Comparison of ENCODE assay signal across 22 cellular contexts in the genomic region with DNA sequence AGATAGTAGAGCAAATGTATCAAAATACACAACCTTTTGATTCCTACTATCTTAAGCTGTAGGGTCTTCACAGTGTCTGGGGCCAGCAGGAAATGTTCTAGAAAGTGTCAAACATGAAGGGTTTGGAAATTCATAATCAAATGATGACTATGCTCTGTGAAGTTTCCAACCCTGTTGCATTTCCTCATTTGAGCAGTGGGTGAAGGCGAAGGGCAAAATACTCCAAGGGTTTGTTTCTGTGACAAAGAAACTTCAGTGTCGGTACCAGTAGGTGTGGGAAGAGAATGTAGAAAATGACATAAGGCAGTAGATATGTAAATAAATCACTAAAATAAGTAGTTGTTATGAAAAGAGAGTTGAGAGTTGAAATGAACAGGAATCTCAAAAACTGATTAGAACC. TPM values are rescaled to one million over a fixed set of nuclear protein-coding genes. Genes with fewer than 3 reads are reported as not detected.
DNase-seq lines count a peak whose midpoint lies in the region; ATAC-seq, FAIRE-seq and TF ChIP-seq lines count a peak whose summit lies in the region.
"Had no signal": no experiment of that assay in that cellular context is flagged by ENCODE, and none has a peak within 500 bp of the region (broad histone marks: within the 10 kb centered on the region; RNA-seq: fewer than 3 reads in every experiment).

No MANE protein-coding gene starts in this region.

- H4K20me1 ChIP-seq in OCI-LY3 (ENCODE audit: insufficient read depth, low read length), result no peaks in the 10 kb centered on the region

- no peak overlapping the region for H2AFZ ChIP-seq in OCI-LY3 (ENCODE audit: low read depth, low read length)
- H2AFZ ChIP-seq: GM23338, PC-9 had no signal

- TF ChIP-seq CTCF in Calu3 (IDR thresholded peaks at IDR 0.05; ENCODE audit: unreplicated experiment) (no peak), OCI-LY3 (IDR thresholded peaks at IDR 0.05; ENCODE audit: low read depth, low read length) (no peak), kidney (IDR thresholded peaks at IDR 0.05; ENCODE audit: borderline replicate concordance, extremely low read depth, insufficient read depth) (no peak), lung (IDR thresholded peaks at IDR 0.05; ENCODE audit: control extremely low read depth, extremely low read depth) (no peak)

- BruUV-seq in Calu3 (replicated peaks; lab: Mats Ljungman, UMichigan), result no TSS peak

- H3K4me3 ChIP-seq in OCI-LY3 (ENCODE audit: low read length) (no peak overlapping the region), kidney (ENCODE audit: low read length in 2 of 2) (peak overlapping the region; percentile 74 to 81), lung (no peak overlapping the region)
- H3K4me3 ChIP-seq: GM23338, HAP-1, PC-9 had no signal

- H3K4me1 Mint-ChIP-seq in Calu3 (ENCODE audit: low read depth, unreplicated experiment), result peaks cover 34% of the 10 kb centered on the region
- H3K4me1 Mint-ChIP-seq: GM23338 had no signal

- H3K9me3 Mint-ChIP-seq in Calu3 (ENCODE audit: low read depth, unreplicated experiment), result no peaks in the 10 kb centered on the region
- H3K9me3 Mint-ChIP-seq: GM23338 had no signal

- ATAC-seq in lung (ENCODE audit: insufficient read depth, low FRiP score) (peak; percentile 19), HG03280 (IDR thresholded peaks at IDR 0.05; ENCODE audit: unreplicated experiment) (no peak)
- ATAC-seq: GM23338, SK-N-SH treated with all-trans-retinoic acid at 6 μM for 48 hours had no signal

- intact Hi-C loops in Calu3 (cut with micrococcal nuclease; ENCODE audit: unreplicated experiment) (loop anchor here (2.0 kb wide), 1 partner anchor 36 kb away; the partner anchor contains the start of genes MRPL50 and ZNF189), kidney (cut with DNase I) (no loop called here)

- H3K27ac Mint-ChIP-seq in Calu3 (ENCODE audit: unreplicated experiment), result peak overlapping the region; percentile 75
- H3K27ac Mint-ChIP-seq: GM23338 had no signal

- H3K36me3 Mint-ChIP-seq in Calu3 (ENCODE audit: insufficient read depth, unreplicated experiment), result no peaks in the 10 kb centered on the region

- CTCF ChIA-PET in Calu3 (lab: Charles Lee), result interaction anchor here (1.1 kb wide), 1 partner anchor 47 kb away, joined by 3 read pairs; no protein-coding TSS in a partner anchor

- H3K9ac ChIP-seq in OCI-LY3 (ENCODE audit: low read length) (no peak overlapping the region), kidney (ENCODE audit: low read length in 2 of 2) (peak overlapping the region in 1 of 2 donors; percentile 77)

- no peaks in the 10 kb centered on the region for H3K27me3 ChIP-seq in OCI-LY3 (ENCODE audit: low read depth, low read length)
- H3K27me3 ChIP-seq in lung (ENCODE audit: control insufficient read depth, insufficient read depth), result no peaks in the 10 kb centered on the region

- DNase-seq in Calu3 (peak; percentile 46), kidney (no peak), lung (ENCODE audit: low spot score) (no peak), T-helper 1 cell (no peak), A172 (ENCODE audit: low spot score) (no peak)
- DNase-seq in stimulated activated CD4-positive, alpha-beta T cell treated with anti-CD3 and anti-CD28 coated beads, Interleukin-4, amount 100 ng/mL, for 1 hour, result no peak
- DNase-seq: BE2C, EL, GF-D8, Kasumi-1, NCI-H1417, NCI-H187, NCI-H446, NCI-H526 treated with DMSO at 0.1 percent for 48 hours, PC-9 had no signal

- H3K27me3 Mint-ChIP-seq in Calu3 (ENCODE audit: unreplicated experiment), result no peaks in the 10 kb centered on the region

- H3K4me2 ChIP-seq in OCI-LY3 (ENCODE audit: low read length), result peak overlapping the region; percentile 15; the same call in 1 of the 2 replicates
- H3K4me2 ChIP-seq: GM23338, PC-9 had no signal

- no peak for FAIRE-seq in kidney (lab: Jason Lieb, UNC)
- FAIRE-seq: A204.1 had no signal

- H3K36me3 ChIP-seq in OCI-LY3 (replicated peaks; ENCODE audit: low read depth, low read length) (no peaks in the 10 kb centered on the region), kidney (ENCODE audit: control insufficient read depth in 1 of 2, insufficient read depth in 2 of 2, low read length in 2 of 2) (peaks cover 0 to 17% of the 10 kb centered on the region in 2 donors), lung (ENCODE audit: control insufficient read depth in 2 of 2, insufficient read depth in 2 of 2, low read length in 2 of 2) (no peaks in the 10 kb centered on the region)
- H3K36me3 ChIP-seq: BE2C, HAP-1 had no signal

- H3K4me1 ChIP-seq in OCI-LY3 (ENCODE audit: low read length) (peaks cover 20% of the 10 kb centered on the region), kidney (ENCODE audit: control insufficient read depth in 1 of 2, insufficient read depth in 1 of 2, low read depth in 1 of 2, low read length in 2 of 2) (peaks cover 0 to 6% of the 10 kb centered on the region in 2 donors), lung (ENCODE audit: control insufficient read depth in 2 of 2, insufficient read depth in 2 of 2, low read length in 2 of 2) (peaks cover 0 to 2% of the 10 kb centered on the region in 2 donors)
- H3K4me1 ChIP-seq: BE2C, HAP-1 had no signal

- no peaks in the 10 kb centered on the region for H3K9me3 ChIP-seq in OCI-LY3 (ENCODE audit: insufficient read depth, low read length)
- H3K9me3 ChIP-seq in kidney (ENCODE audit: control insufficient read depth in 1 of 2, low read length in 2 of 2), result no peaks in the 10 kb centered on the region
- no peaks in the 10 kb centered on the region for H3K9me3 ChIP-seq in lung (ENCODE audit: control insufficient read depth in 2 of 2, insufficient read depth in 1 of 2, low read length in 1 of 2)
- H3K9me3 ChIP-seq: BE2C, HAP-1 had no signal

- H3K27ac ChIP-seq in OCI-LY3 (ENCODE audit: low read length), result no peak overlapping the region
- peak overlapping the region; percentile 70 to 88 for H3K27ac ChIP-seq in kidney (ENCODE audit: low read depth in 2 of 2, low read length in 2 of 2)
- H3K27ac ChIP-seq in lung (ENCODE audit: low read depth in 1 of 2, low read length in 1 of 2), result no peak overlapping the region
- H3K27ac ChIP-seq: PC-9 had no signal

- WGBS in lung, 2 donors, result 55 to 72% methylated on average over 2 of the region's 2 CpGs

- H3K79me2 ChIP-seq in OCI-LY3 (ENCODE audit: low read length), result no peaks in the 10 kb centered on the region

- H3K4me3 Mint-ChIP-seq in Calu3 (ENCODE audit: low read depth, unreplicated experiment), result peak overlapping the region; percentile 8
- H3K4me3 Mint-ChIP-seq: GM23338 had no signal

RNA-seq across cellular contexts. Expression of gene ALDOB, which starts 0.6 kb away (rescaled TPM):
- 7.1 and 7.4 TPM in 2 replicates for total RNA-seq in Calu3 (2022)
- 11.0 TPM for total RNA-seq in kidney
- polyA plus RNA-seq in kidney (ENCODE audit: insufficient read depth, low read depth, low replicate concordance), result 4,265 TPM
- total RNA-seq in lung, result 1 to 10 TPM in 1 of 2 donors, not detected in 1; 1.1 TPM
- under 1 TPM; 0.06 to 0.09 TPM for polyA plus RNA-seq in lung
- not detected in 2 replicates for total RNA-seq in A172 (2014; rRNA removed; shearing (Covaris generic))
- total RNA-seq: GM23338, MCF 10A, PC-9 had no signal
- polyA plus RNA-seq: GM23338 had no signal

RNA-seq across cellular contexts. Expression of gene ZNF189, which starts 36.3 kb away (rescaled TPM):
- total RNA-seq in Calu3 (2022) (20.1 and 21.5 TPM in 2 replicates), kidney (22.9 TPM), lung (10 to 100 TPM; 16.8 to 34.1 TPM)
- polyA plus RNA-seq in kidney (ENCODE audit: insufficient read depth, low read depth, low replicate concordance) (13.1 TPM), lung (1 to 10 TPM; 5.9 to 6.7 TPM)
- total RNA-seq in A172 (2014; rRNA removed; shearing (Covaris generic)), result 23.7 and 28.0 TPM in 2 replicates

RNA-seq across cellular contexts. Expression of gene MRPL50, which starts 36.6 kb away (rescaled TPM):
- total RNA-seq in Calu3 (2022) (14.0 TPM in 2 replicates), kidney (12.1 TPM), lung (10 to 100 TPM in 1 of 2 donors, 1 to 10 TPM in 1; 9.3 to 23.0 TPM)
- polyA plus RNA-seq in kidney (ENCODE audit: insufficient read depth, low read depth, low replicate concordance) (17.5 TPM), lung (1 to 10 TPM; 7.9 to 8.3 TPM)
- total RNA-seq in A172 (2014; rRNA removed; shearing (Covaris generic)), result 38.5 and 38.7 TPM in 2 replicates

RNA-seq across cellular contexts. Expression of gene BAAT, which starts 50.2 kb away (rescaled TPM):
- 10.2 and 18.6 TPM in 2 replicates for total RNA-seq in Calu3 (2022)
- total RNA-seq in kidney, result 0.09 TPM
- 0.15 TPM for polyA plus RNA-seq in kidney (ENCODE audit: insufficient read depth, low read depth, low replicate concordance)
- under 1 TPM; 0.17 to 0.37 TPM for total RNA-seq in lung
- under 1 TPM; 0.03 to 0.26 TPM for polyA plus RNA-seq in lung
- not detected in 2 replicates for total RNA-seq in A172 (2014; rRNA removed; shearing (Covaris generic))
- total RNA-seq: PC-9 had no signal

Comparison
In these comparisons a context has a peak if more than half of its experiments do, and no peak if none do; other contexts are left out.
1. H3K27ac ChIP-seq: peak in kidney (2 of 2); none in OCI-LY3 (single experiment) and lung (0 of 2).
2. H3K4me3 ChIP-seq: peak in kidney (2 of 2); none in OCI-LY3 (single experiment) and lung (single experiment).